23 cellular contexts compared by ENCODE assay signal in genomic region chr6:167116838-167117228, GRCh38. TPM values are rescaled to one million over a fixed set of nuclear protein-coding genes. Genes with fewer than 3 reads are reported as not detected.
"Had no signal": no experiment of that assay in that cellular context is flagged by ENCODE, and none has a peak within 500 bp of the region (broad histone marks: within the 10 kb centered on the region; RNA-seq: fewer than 3 reads in every experiment).

No MANE protein-coding gene starts in this region.

- H3K27me3 ChIP-seq: adrenal gland, hepatocyte had no signal

- DNase-seq: activated CD4-positive, alpha-beta T cell treated with anti-CD3 and anti-CD28 coated beads, Interleukin-2, amount 10 ng/mL, durations not matched to agents 7 days and 5 days; activated gamma-delta T cell treated with Interleukin-2 at 50 U/mL for 16 hours; endodermal cell; foreskin fibroblast; mesendoderm; stimulated activated CD4-positive, alpha-beta T cell treated with anti-CD3 and anti-CD28 coated beads, Interleukin-2, amount 100 ng/mL, for 24 hours; T-helper 1 cell; T1000 had no signal

- ATAC-seq: activated naive CD4-positive, alpha-beta T cell treated with anti-CD3 and anti-CD28 coated beads, Interleukin-2, amount 50 U/mL, for 72 hours; natural killer cell treated with Interleukin-12 subunit alpha and Interleukin-12 subunit beta and Interleukin-15 and Interleukin-18, amount 100 ng/mL, for 72 hours had no signal

- H3K9me3 ChIP-seq: adrenal gland, suprapubic skin had no signal

- H3K36me3 Mint-ChIP-seq: activated naive CD4-positive, alpha-beta T cell treated with anti-CD3 and anti-CD28 coated beads, Interleukin-2, amount 50 U/mL, for 72 hours; natural killer cell treated with Interleukin-12 subunit alpha and Interleukin-12 subunit beta and Interleukin-15 and Interleukin-18, amount 100 ng/mL, for 72 hours; type B pancreatic cell had no signal

- H3K36me3 ChIP-seq: adrenal gland, cardiac muscle cell, suprapubic skin had no signal

- H3K4me1 ChIP-seq: adrenal gland, parathyroid adenoma had no signal

- H3K4me3 Mint-ChIP-seq: activated CD4-positive, alpha-beta T cell treated with anti-CD3 and anti-CD28 coated beads, Interleukin-2, amount 10 ng/mL, durations not matched to agents 7 days and 5 days; endodermal cell; natural killer cell treated with Interleukin-12 subunit alpha and Interleukin-12 subunit beta and Interleukin-15 and Interleukin-18, amount 100 ng/mL, for 72 hours; type B pancreatic cell had no signal

- H3K4me3 ChIP-seq: adrenal gland, cardiac muscle cell, hepatocyte had no signal

- H3K27me3 Mint-ChIP-seq: activated CD4-positive, alpha-beta T cell treated with anti-CD3 and anti-CD28 coated beads, Interleukin-2, amount 10 ng/mL, durations not matched to agents 7 days and 5 days had no signal

- H3K27ac Mint-ChIP-seq: activated CD4-positive, alpha-beta T cell treated with anti-CD3 and anti-CD28 coated beads, Interleukin-2, amount 10 ng/mL, durations not matched to agents 7 days and 5 days; activated naive CD4-positive, alpha-beta T cell treated with anti-CD3 and anti-CD28 coated beads, Interleukin-2, amount 50 U/mL, for 72 hours; endodermal cell; natural killer cell treated with Interleukin-12 subunit alpha and Interleukin-12 subunit beta and Interleukin-15 and Interleukin-18, amount 100 ng/mL, for 72 hours; stimulated activated naive CD8-positive, alpha-beta T cell treated with anti-CD3 and anti-CD28 coated beads, Interleukin-15, Interleukin-2, amounts not matched to agents 100 ng/mL and 50 ng/mL, for 24 hours; type B pancreatic cell had no signal

- H3K27ac ChIP-seq: adrenal gland, cardiac muscle cell, epithelial cell of prostate, hepatocyte, parathyroid adenoma, suprapubic skin had no signal

- H3K9me3 Mint-ChIP-seq: activated CD4-positive, alpha-beta T cell treated with anti-CD3 and anti-CD28 coated beads, Interleukin-2, amount 10 ng/mL, durations not matched to agents 7 days and 5 days; activated naive CD4-positive, alpha-beta T cell treated with anti-CD3 and anti-CD28 coated beads, Interleukin-2, amount 50 U/mL, for 72 hours; natural killer cell treated with Interleukin-12 subunit alpha and Interleukin-12 subunit beta and Interleukin-15 and Interleukin-18, amount 100 ng/mL, for 72 hours; stimulated activated naive CD8-positive, alpha-beta T cell treated with anti-CD3 and anti-CD28 coated beads, Interleukin-15, Interleukin-2, amounts not matched to agents 100 ng/mL and 50 ng/mL, for 24 hours had no signal

RNA-seq across cellular contexts. Expression of gene CCR6, which starts 6.1 kb away (rescaled TPM):
- total RNA-seq: activated naive CD4-positive, alpha-beta T cell treated with anti-CD3 and anti-CD28 coated beads, Interleukin-2, amount 50 U/mL, for 72 hours; adrenal gland; cardiac muscle cell; dermis microvascular lymphatic vessel endothelial cell; endodermal cell; glomerular endothelial cell had no signal
- polyA plus RNA-seq: adrenal gland, cardiac muscle cell had no signal

RNA-seq across cellular contexts. Expression of gene GPR31, which starts 40.9 kb away (rescaled TPM):
- total RNA-seq: activated CD4-positive, alpha-beta T cell treated with anti-CD3 and anti-CD28 coated beads, Interleukin-2, amount 10 ng/mL, durations not matched to agents 7 days and 5 days; activated CD8-positive, alpha-beta memory T cell treated with anti-CD3 and anti-CD28 coated beads for 36 hours; activated naive CD4-positive, alpha-beta T cell treated with anti-CD3 and anti-CD28 coated beads, Interleukin-2, amount 50 U/mL, for 72 hours; adrenal gland; cardiac muscle cell; dermis microvascular lymphatic vessel endothelial cell; endodermal cell; glomerular endothelial cell; hepatocyte; liver; natural killer cell treated with Interleukin-12 subunit alpha and Interleukin-12 subunit beta and Interleukin-15 and Interleukin-18, amount 100 ng/mL, for 72 hours; skeletal muscle tissue; suprapubic skin had no signal
- polyA plus RNA-seq: adrenal gland, cardiac muscle cell, hepatocyte, liver had no signal
